ENCODE assay signal across 1 cellular context in genomic region chr19:4284176-4284958, GRCh38.
TF ChIP-seq lines count a peak whose summit lies in the region.

No MANE protein-coding gene starts in this region.

TF ChIP-seq in WTC11, 78 proteins besides CTCF, POLR2A, EP300 and RAD21 (continued from another document):
- TF ChIP-seq ATF3 (CRISPR knock-in tag; conservative IDR thresholded peaks at IDR 0.05): no peak
